11 cellular contexts compared by ENCODE assay signal in genomic region chr5:133113331-133114061, GRCh38.
A peak's percentile ranks its signal among the peaks of the same experiment; 100 is the strongest.
DNase-seq lines count a peak whose midpoint lies in the region; ATAC-seq lines count a peak whose summit lies in the region.
"Had no signal": no experiment of that assay in that cellular context is flagged by ENCODE, and none has a peak within 500 bp of the region (broad histone marks: within the 10 kb centered on the region; RNA-seq: fewer than 3 reads in every experiment).

No MANE protein-coding gene starts in this region.

- H3K27ac Mint-ChIP-seq in activated T-cell treated with anti-CD3 and anti-CD28 coated beads, Interleukin-2, amount 50 U/mL, for 24 hours, result peak overlapping the region; percentile 26
- H3K27ac Mint-ChIP-seq in stimulated activated effector memory CD8-positive, alpha-beta T cell treated with anti-CD3 and anti-CD28 coated beads, Interleukin-12 subunit alpha, Interleukin-12 subunit beta, amount 100 ng/mL, for 72 hours, result no peak overlapping the region

- intact Hi-C loops in left cardiac atrium (cut with DNase I), result loop anchor here (5.0 to 10.0 kb wide), 5 partner anchors 134 to 831 kb away; no protein-coding TSS in a partner anchor

- H3K4me3 Mint-ChIP-seq in activated T-cell treated with anti-CD3 and anti-CD28 coated beads, Interleukin-2, amount 50 U/mL, for 24 hours, result no peak overlapping the region
- H3K4me3 Mint-ChIP-seq in stimulated activated effector memory CD8-positive, alpha-beta T cell treated with anti-CD3 and anti-CD28 coated beads, Interleukin-12 subunit alpha, Interleukin-12 subunit beta, amount 100 ng/mL, for 72 hours, result no peak overlapping the region

- peaks cover 21% of the 10 kb centered on the region for H3K4me1 Mint-ChIP-seq in activated T-cell treated with anti-CD3 and anti-CD28 coated beads, Interleukin-2, amount 50 U/mL, for 24 hours (ENCODE audit: low read depth)
- H3K4me1 Mint-ChIP-seq in stimulated activated effector memory CD8-positive, alpha-beta T cell treated with anti-CD3 and anti-CD28 coated beads, Interleukin-12 subunit alpha, Interleukin-12 subunit beta, amount 100 ng/mL, for 72 hours, result peaks cover 11% of the 10 kb centered on the region

- peak; percentile 68 for DNase-seq in activated effector memory CD4-positive, alpha-beta T cell treated with anti-CD3 and anti-CD28 coated beads, Interleukin-2, amount 50 U/mL, for 16 hours
- DNase-seq in activated effector memory CD4-positive, alpha-beta T cell treated with Interleukin-2 at 50 U/mL for 16 hours, result no peak
- peak; percentile 57 for DNase-seq in activated T-cell treated with anti-CD3 and anti-CD28 coated beads, Interleukin-2, amount 50 U/mL, for 24 hours
- peak; percentile 7 for DNase-seq in mucosa of gallbladder (ENCODE audit: low spot score)
- DNase-seq in stimulated activated effector memory CD8-positive, alpha-beta T cell treated with anti-CD3 and anti-CD28 coated beads, Interleukin-12 subunit alpha, Interleukin-12 subunit beta, amount 100 ng/mL, for 72 hours (ENCODE audit: low spot score in 2 of 2), result peak; percentile 16 to 57
- DNase-seq in DMS 273 (lab: John Stamatoyannopoulos, UW; ENCODE audit: unreplicated experiment), result no peak
- DNase-seq in left cardiac atrium, result no peak
- DNase-seq: left ventricle myocardium inferior, NCI-H187, SHP77 had no signal

- no peaks in the 10 kb centered on the region for H3K9me3 Mint-ChIP-seq in activated T-cell treated with anti-CD3 and anti-CD28 coated beads, Interleukin-2, amount 50 U/mL, for 24 hours
- H3K9me3 Mint-ChIP-seq in stimulated activated effector memory CD8-positive, alpha-beta T cell treated with anti-CD3 and anti-CD28 coated beads, Interleukin-12 subunit alpha, Interleukin-12 subunit beta, amount 100 ng/mL, for 72 hours, result no peaks in the 10 kb centered on the region

- peaks cover 4% of the 10 kb centered on the region for H3K27me3 Mint-ChIP-seq in activated T-cell treated with anti-CD3 and anti-CD28 coated beads, Interleukin-2, amount 50 U/mL, for 24 hours

- no peaks in the 10 kb centered on the region for H3K36me3 Mint-ChIP-seq in activated T-cell treated with anti-CD3 and anti-CD28 coated beads, Interleukin-2, amount 50 U/mL, for 24 hours (ENCODE audit: low read depth)
- no peaks in the 10 kb centered on the region for H3K36me3 Mint-ChIP-seq in stimulated activated effector memory CD8-positive, alpha-beta T cell treated with anti-CD3 and anti-CD28 coated beads, Interleukin-12 subunit alpha, Interleukin-12 subunit beta, amount 100 ng/mL, for 72 hours

- ATAC-seq in stimulated activated effector memory CD8-positive, alpha-beta T cell treated with anti-CD3 and anti-CD28 coated beads, Interleukin-12 subunit alpha, Interleukin-12 subunit beta, amount 100 ng/mL, for 72 hours, result peak; percentile 84
- ATAC-seq in HG03097 (IDR thresholded peaks at IDR 0.05; ENCODE audit: low FRiP score, unreplicated experiment) (no peak), left cardiac atrium (no peak)

Comparison
In these comparisons a context has a peak if more than half of its experiments do, and no peak if none do; other contexts are left out.
1. DNase-seq: peak in activated effector memory CD4-positive, alpha-beta T cell treated with anti-CD3 and anti-CD28 coated beads, Interleukin-2, amount 50 U/mL, for 16 hours (single experiment), activated T-cell treated with anti-CD3 and anti-CD28 coated beads, Interleukin-2, amount 50 U/mL, for 24 hours (single experiment), mucosa of gallbladder (single experiment) and stimulated activated effector memory CD8-positive, alpha-beta T cell treated with anti-CD3 and anti-CD28 coated beads, Interleukin-12 subunit alpha, Interleukin-12 subunit beta, amount 100 ng/mL, for 72 hours (2 of 2); none in activated effector memory CD4-positive, alpha-beta T cell treated with Interleukin-2 at 50 U/mL for 16 hours (single experiment), DMS 273 (single experiment) and left cardiac atrium (single experiment).